Comparison of ENCODE assay signal across 8 cellular contexts in the genomic region with DNA sequence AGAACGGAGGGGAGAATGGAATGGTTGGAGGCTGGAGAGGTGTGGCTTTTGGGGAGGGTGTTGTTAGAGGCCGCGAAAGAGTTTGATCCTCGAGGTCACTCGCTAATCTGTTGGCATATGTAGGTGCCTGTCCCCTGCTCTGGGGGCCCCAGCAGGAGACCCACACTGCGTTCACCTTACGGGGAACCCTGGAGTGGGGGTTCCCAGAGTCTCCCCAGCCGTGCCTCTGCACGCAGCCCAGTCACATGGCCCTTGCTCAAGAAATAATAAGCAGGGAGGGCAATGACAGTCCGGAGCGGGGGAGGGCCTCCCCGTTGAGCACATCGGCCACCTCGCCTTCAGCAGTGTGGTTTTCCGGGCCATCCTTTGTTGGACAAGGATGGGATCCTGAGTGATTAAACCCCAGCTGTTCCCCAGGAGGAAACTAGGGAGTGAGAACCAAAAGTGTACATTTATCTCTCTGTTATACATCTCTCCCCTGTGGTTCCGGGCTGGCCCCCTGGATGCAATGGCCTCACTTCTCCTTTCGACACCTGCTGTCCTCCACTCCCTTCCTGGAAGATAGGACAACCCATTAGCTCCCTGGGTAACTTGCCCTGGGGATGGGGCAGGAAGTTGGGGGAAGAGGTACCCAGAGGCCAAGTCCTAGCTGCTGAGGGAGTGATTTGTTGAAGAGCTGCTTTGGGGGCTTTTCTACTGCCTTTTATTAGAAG. TPM values are rescaled to one million over a fixed set of nuclear protein-coding genes. Genes with fewer than 3 reads are reported as not detected.
A peak's percentile ranks its signal among the peaks of the same experiment; 100 is the strongest.
DNase-seq lines count a peak whose midpoint lies in the region; ATAC-seq and TF ChIP-seq lines count a peak whose summit lies in the region.

No MANE protein-coding gene starts in this region.

- H2AK5ac ChIP-seq in mesendoderm (ENCODE audit: low read length): no peak overlapping the region

- H3K27me3 ChIP-seq in mesendoderm (ENCODE audit: insufficient read depth, low read length, poor library complexity) (no peaks in the 10 kb centered on the region), transverse colon (no peaks in the 10 kb centered on the region)

- no peak overlapping the region for H4K5ac ChIP-seq in mesendoderm (ENCODE audit: low read length)

- no CpG with 5 or more reads among the region's 17 CpGs for WGBS in mesendoderm (ENCODE audit: extremely low coverage, insufficient coverage, low lambda C conversion rate)
- 14% methylated on average over 13 of the region's 17 CpGs; no CpG with 5 or more reads in 1 of the 2 donors for WGBS in transverse colon (ENCODE audit: low coverage in 1 of 2), 2 donors

- H2BK5ac ChIP-seq in mesendoderm (ENCODE audit: low read length): no peak overlapping the region

- H3K36me3 ChIP-seq in mesendoderm (ENCODE audit: control insufficient read depth, insufficient read depth, low read length) (no peaks in the 10 kb centered on the region), transverse colon (no peaks in the 10 kb centered on the region)

- peak overlapping the region; percentile 94 for H3K56ac ChIP-seq in mesendoderm (ENCODE audit: low read length)

- peak overlapping the region; percentile 60 for H3K4me2 ChIP-seq in mesendoderm (ENCODE audit: low read length)

- DNase-seq in GF-D8 (lab: John Stamatoyannopoulos, UW): peak; percentile 60
- peak; percentile 24 for DNase-seq in OCI-M1 (lab: John Stamatoyannopoulos, UW)
- DNase-seq in effector CD4-positive, alpha-beta T cell: peak; percentile 9
- DNase-seq in mesendoderm: peak; percentile 46
- DNase-seq in transverse colon: no peak

- intact Hi-C loops in transverse colon (cut with DNase I; ENCODE audit: low total_unique reads): no loop called here

- H2BK15ac ChIP-seq in mesendoderm (replicated peaks; ENCODE audit: low read depth): peak overlapping the region; percentile 10

- peak overlapping the region; percentile 76 for H3K4me3 ChIP-seq in mesendoderm (ENCODE audit: low read length)
- peak overlapping the region; percentile 75 to 98 (median 85) for H3K4me3 ChIP-seq in transverse colon

- TF ChIP-seq CTCF in transverse colon (IDR thresholded peaks at IDR 0.05): no peak

- in situ Hi-C loops in transverse colon (cut with MboI; ENCODE audit: low pct_ligation_motif_present in 1 of 4, low pct_unique_long_range_greater_than_20kb in 1 of 4, low sequenced_read_pairs in 3 of 4): no loop called here

- H3K27ac ChIP-seq in mesendoderm (ENCODE audit: low read depth, low read length): no peak overlapping the region
- H3K27ac ChIP-seq in transverse colon: peak overlapping the region; percentile 91 to 97 (median 94)

- peaks cover 32% of the 10 kb centered on the region for H3K79me2 ChIP-seq in mesendoderm (ENCODE audit: control insufficient read depth, insufficient read depth, low read length)

- H3K23ac ChIP-seq in mesendoderm (ENCODE audit: low read length): no peak overlapping the region

- peaks cover 32% of the 10 kb centered on the region for H3K4me1 ChIP-seq in mesendoderm (ENCODE audit: control insufficient read depth, low read depth, low read length)
- peaks cover 22 to 77% (median 65%) of the 10 kb centered on the region in 4 donors for H3K4me1 ChIP-seq in transverse colon

- ATAC-seq in GM21737 (IDR thresholded peaks at IDR 0.05; ENCODE audit: unreplicated experiment) (no peak), GM18511 (IDR thresholded peaks at IDR 0.05; ENCODE audit: unreplicated experiment) (no peak), HG03521 (IDR thresholded peaks at IDR 0.05; ENCODE audit: unreplicated experiment) (no peak)

- no peak overlapping the region for H3K4ac ChIP-seq in mesendoderm (ENCODE audit: low read depth, low read length)

- no peak overlapping the region for H2BK120ac ChIP-seq in mesendoderm (ENCODE audit: low read depth, low read length)

- H3K79me1 ChIP-seq in mesendoderm (ENCODE audit: low read length): peaks cover 11% of the 10 kb centered on the region

- TF ChIP-seq POLR2A in transverse colon (IDR thresholded peaks at IDR 0.05): no peak

- peak overlapping the region; percentile 89 for H3K9ac ChIP-seq in mesendoderm (ENCODE audit: low read length)

- H3K18ac ChIP-seq in mesendoderm (ENCODE audit: low read length): peak overlapping the region; percentile 95

- no peak overlapping the region for H4K8ac ChIP-seq in mesendoderm (ENCODE audit: low read depth, low read length)

- TF ChIP-seq EP300 in transverse colon (IDR thresholded peaks at IDR 0.05; ENCODE audit: low read depth): no peak

- no peaks in the 10 kb centered on the region for H3K9me3 ChIP-seq in transverse colon

RNA-seq across cellular contexts. Expression of gene PLEKHG3, which starts 1.3 kb away (rescaled TPM):
- 20.7 TPM for polyA plus RNA-seq in mesendoderm (2013, experiment 1 of 2)
- polyA plus RNA-seq in mesendoderm (2013, experiment 2 of 2): 21.8 TPM
- total RNA-seq in transverse colon: 100 to 1,000 TPM in 2 of 4 donors, 10 to 100 TPM in 2; 58.1 to 273 (median 94.7) TPM
